ENCODE assay signal across 1 cellular context in the genomic region with DNA sequence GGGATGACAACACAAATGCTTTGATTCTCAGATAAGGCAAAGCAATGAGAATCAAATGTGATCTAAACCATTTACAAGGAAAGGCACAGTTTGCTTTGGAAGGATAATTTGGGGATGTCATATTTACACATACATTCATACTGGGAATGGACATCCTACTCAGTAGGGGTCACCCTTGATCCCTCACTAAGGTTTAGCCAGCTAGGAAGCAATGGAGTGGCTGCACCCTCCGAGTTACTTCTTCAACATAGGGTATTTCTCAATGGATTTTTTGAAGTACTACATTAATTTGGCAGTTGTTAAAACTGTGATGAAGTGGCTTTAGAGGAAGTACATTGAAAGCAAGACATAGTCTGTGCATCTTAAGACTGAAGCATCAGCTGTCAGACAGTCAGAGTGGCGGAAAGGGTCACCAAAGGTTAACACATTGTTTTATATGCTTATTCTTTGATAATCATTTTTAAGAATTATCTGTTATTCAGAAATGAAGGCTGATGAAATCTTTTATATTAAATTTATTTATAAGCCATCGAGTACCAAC.
A peak's percentile ranks its signal among the peaks of the same experiment; 100 is the strongest.
TF ChIP-seq lines count a peak whose summit lies in the region.

No MANE protein-coding gene starts in this region.

TF ChIP-seq in HepG2, 621 proteins besides CTCF, POLR2A, EP300 and RAD21:
- TF ChIP-seq, protein P1, sequence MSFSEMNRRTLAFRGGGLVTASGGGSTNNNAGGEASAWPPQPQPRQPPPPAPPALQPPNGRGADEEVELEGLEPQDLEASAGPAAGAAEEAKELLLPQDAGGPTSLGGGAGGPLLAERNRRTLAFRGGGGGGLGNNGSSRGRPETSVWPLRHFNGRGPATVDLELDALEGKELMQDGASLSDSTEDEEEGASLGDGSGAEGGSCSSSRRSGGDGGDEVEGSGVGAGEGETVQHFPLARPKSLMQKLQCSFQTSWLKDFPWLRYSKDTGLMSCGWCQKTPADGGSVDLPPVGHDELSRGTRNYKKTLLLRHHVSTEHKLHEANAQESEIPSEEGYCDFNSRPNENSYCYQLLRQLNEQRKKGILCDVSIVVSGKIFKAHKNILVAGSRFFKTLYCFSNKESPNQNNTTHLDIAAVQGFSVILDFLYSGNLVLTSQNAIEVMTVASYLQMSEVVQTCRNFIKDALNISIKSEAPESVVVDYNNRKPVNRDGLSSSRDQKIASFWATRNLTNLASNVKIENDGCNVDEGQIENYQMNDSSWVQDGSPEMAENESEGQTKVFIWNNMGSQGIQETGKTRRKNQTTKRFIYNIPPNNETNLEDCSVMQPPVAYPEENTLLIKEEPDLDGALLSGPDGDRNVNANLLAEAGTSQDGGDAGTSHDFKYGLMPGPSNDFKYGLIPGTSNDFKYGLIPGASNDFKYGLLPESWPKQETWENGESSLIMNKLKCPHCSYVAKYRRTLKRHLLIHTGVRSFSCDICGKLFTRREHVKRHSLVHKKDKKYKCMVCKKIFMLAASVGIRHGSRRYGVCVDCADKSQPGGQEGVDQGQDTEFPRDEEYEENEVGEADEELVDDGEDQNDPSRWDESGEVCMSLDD (CRISPR knock-in tag; IDR thresholded peaks at IDR 0.05; ENCODE audit: borderline replicate concordance), result no peak
- TF ChIP-seq KMT2A (CRISPR knock-in tag; IDR thresholded peaks at IDR 0.05), result no peak
- no peak for TF ChIP-seq SRSF9 (IDR thresholded peaks at IDR 0.05; ENCODE audit: borderline replicate concordance, insufficient read depth, low read depth, low read length, poor library complexity, severe bottlenecking)
- TF ChIP-seq STAG1 (CRISPR knock-in tag; IDR thresholded peaks at IDR 0.05), result peak; percentile 49
